22 cellular contexts compared by ENCODE assay signal in the genomic region with DNA sequence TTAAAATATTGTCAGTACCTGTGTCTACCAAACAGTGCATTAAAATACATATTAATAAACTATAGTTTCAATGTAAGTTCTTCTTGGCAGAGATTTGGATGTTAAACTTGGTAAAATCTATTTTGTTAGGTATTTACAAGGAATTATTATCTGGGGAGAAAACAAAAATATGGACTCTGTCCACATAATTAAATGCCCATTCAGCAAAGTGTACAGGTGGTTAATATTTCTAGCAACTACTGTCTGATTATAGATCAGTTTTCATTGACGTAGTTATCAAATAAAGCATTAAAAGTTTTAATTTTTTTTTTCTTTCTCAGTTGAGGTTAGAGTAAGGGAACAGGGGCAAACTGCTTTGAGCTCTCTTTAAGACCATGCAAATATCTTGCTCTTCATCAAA.
DNase-seq lines count a peak whose midpoint lies in the region; ATAC-seq, FAIRE-seq and TF ChIP-seq lines count a peak whose summit lies in the region.
"Had no signal": no experiment of that assay in that cellular context is flagged by ENCODE, and none has a peak within 500 bp of the region (broad histone marks: within the 10 kb centered on the region; RNA-seq: fewer than 3 reads in every experiment).

No MANE protein-coding gene starts in this region.

- no peaks in the 10 kb centered on the region for H3K36me3 ChIP-seq in IMR-90 (ENCODE audit: control insufficient read depth, insufficient read depth, low read length)
- H3K36me3 ChIP-seq in HepG2 (replicated peaks in 1 of 2; ENCODE audit: control insufficient read depth in 1 of 2, insufficient read depth in 2 of 2, low read length in 2 of 2) = no peaks in the 10 kb centered on the region
- peaks cover 4% of the 10 kb centered on the region for H3K36me3 ChIP-seq in osteoblast (ENCODE audit: insufficient read depth, low read length)
- peaks cover 0 to 28% (median 0%) of the 10 kb centered on the region in 3 donors for H3K36me3 ChIP-seq in esophagus squamous epithelium

- H3K9ac ChIP-seq in IMR-90 (ENCODE audit: low read depth, low read length) (no peak overlapping the region), HepG2 (ENCODE audit: insufficient read depth, low read depth, low read length) (no peak overlapping the region)
- H3K9ac ChIP-seq: BLaER1 treated with 17β-estradiol and CSF1 and Interleukin-3, amounts not matched to agents 10 nM and 100 nM had no signal

- FAIRE-seq in HepG2 (lab: Jason Lieb, UNC) = no peak
- FAIRE-seq: A204.1, D721Med, G401.6, GM12891, GM19239 had no signal

- no peak for TF ChIP-seq RAD21 in IMR-90 (IDR thresholded peaks at IDR 0.05; ENCODE audit: low read length)
- TF ChIP-seq RAD21 in HepG2 (CRISPR knock-in tag; IDR thresholded peaks at IDR 0.05) = no peak

- H3K9me3 ChIP-seq in IMR-90 (ENCODE audit: control insufficient read depth, insufficient read depth, low read length) (no peaks in the 10 kb centered on the region), HepG2 (ENCODE audit: low read length) (peaks cover 17% of the 10 kb centered on the region), osteoblast (ENCODE audit: low read depth, low read length) (no peaks in the 10 kb centered on the region), esophagus squamous epithelium (no peaks in the 10 kb centered on the region)

- H3K27me3 ChIP-seq in IMR-90 (ENCODE audit: control insufficient read depth, insufficient read depth, low read length) (no peaks in the 10 kb centered on the region), HepG2 (ENCODE audit: control insufficient read depth in 1 of 2, insufficient read depth in 2 of 2, low read length in 2 of 2) (no peaks in the 10 kb centered on the region), osteoblast (ENCODE audit: insufficient read depth, low read length) (no peaks in the 10 kb centered on the region), esophagus squamous epithelium (no peaks in the 10 kb centered on the region)
- H3K27me3 ChIP-seq: BLaER1 treated with 17β-estradiol and CSF1 and Interleukin-3, amounts not matched to agents 10 nM and 100 nM had no signal

- peaks cover 84% of the 10 kb centered on the region for H3K36me3 Mint-ChIP-seq in activated CD4-positive, alpha-beta memory T cell treated with anti-CD3 and anti-CD28 coated beads, Interleukin-2, amount 10 ng/mL, durations not matched to agents 7 days and 5 days (ENCODE audit: low read depth)

- no peaks in the 10 kb centered on the region for H3K4me1 Mint-ChIP-seq in activated CD4-positive, alpha-beta memory T cell treated with anti-CD3 and anti-CD28 coated beads, Interleukin-2, amount 10 ng/mL, durations not matched to agents 7 days and 5 days
- H3K4me1 Mint-ChIP-seq: B cell had no signal

- H3K79me1 ChIP-seq in IMR-90 (ENCODE audit: low read depth in 1 of 2, low read length in 2 of 2) = peaks cover 8 to 11% of the 10 kb centered on the region in 2 experiments; a peak in 3 of 4 replicates

- no peak overlapping the region for H4K5ac ChIP-seq in IMR-90 (ENCODE audit: low read depth, low read length)

- TF ChIP-seq CTCF in IMR-90 (conservative IDR thresholded peaks at IDR 0.05; ENCODE audit: low read depth, low read length) (no peak), HepG2 (CRISPR knock-in tag; IDR thresholded peaks at IDR 0.05) (no peak), osteoblast (IDR thresholded peaks at IDR 0.05; ENCODE audit: extremely low read depth, low read depth, low read length) (no peak), esophagus squamous epithelium (IDR thresholded peaks at IDR 0.05) (no peak)

- no peak overlapping the region for H2BK120ac ChIP-seq in IMR-90 (ENCODE audit: low read depth, low read length)

- no peak overlapping the region for H3K27ac Mint-ChIP-seq in activated CD4-positive, alpha-beta memory T cell treated with anti-CD3 and anti-CD28 coated beads, Interleukin-2, amount 10 ng/mL, durations not matched to agents 7 days and 5 days
- H3K27ac Mint-ChIP-seq: B cell; CD4-positive, alpha-beta T cell; CD8-positive, alpha-beta T cell had no signal

- no peak overlapping the region for H2AK5ac ChIP-seq in IMR-90 (ENCODE audit: low read depth, low read length)

- H4K8ac ChIP-seq in IMR-90 (ENCODE audit: low read depth in 2 of 2, low read length in 2 of 2) = no peak overlapping the region

- no peak overlapping the region for H2BK5ac ChIP-seq in IMR-90 (ENCODE audit: low read depth, low read length, poor library complexity, severe bottlenecking)

- H2AFZ ChIP-seq in IMR-90 (replicated peaks; ENCODE audit: low read length, poor library complexity) (no peak overlapping the region), HepG2 (ENCODE audit: low read length) (no peak overlapping the region), osteoblast (ENCODE audit: low read length) (no peak overlapping the region)

- H3K23ac ChIP-seq in IMR-90 (ENCODE audit: low read depth, low read length) = no peak overlapping the region

- H3K4me3 ChIP-seq in IMR-90 (ENCODE audit: insufficient read depth, low read depth, low read length) (no peak overlapping the region), HepG2 (replicated peaks in 1 of 3; ENCODE audit: insufficient read depth in 1 of 3, low read depth in 2 of 3, low read length in 3 of 3) (no peak overlapping the region), osteoblast (ENCODE audit: insufficient read depth, low read length) (no peak overlapping the region), esophagus squamous epithelium (no peak overlapping the region)
- H3K4me3 ChIP-seq: BLaER1 treated with 17β-estradiol and CSF1 and Interleukin-3, amounts not matched to agents 10 nM and 100 nM had no signal

- dilution Hi-C loops in IMR-90 (cut with HindIII; ENCODE audit: low sequenced_read_pairs, unreplicated experiment) = no loop called here

- intact Hi-C loops in IMR-90 (cut with micrococcal nuclease) (no loop called here), HepG2 (cut with micrococcal nuclease; ENCODE audit: unreplicated experiment) (no loop called here), esophagus squamous epithelium (cut with DNase I) (no loop called here)

- 0 out of 2 replicates have a peak, but pooled peaks cover 2% of the 10 kb centered on the region for H3K4me1 ChIP-seq in IMR-90 (ENCODE audit: control insufficient read depth, insufficient read depth, low read length)
- H3K4me1 ChIP-seq in HepG2 (ENCODE audit: insufficient read depth, low read length) = no peaks in the 10 kb centered on the region
- H3K4me1 ChIP-seq in osteoblast (ENCODE audit: insufficient read depth, low read length) = no peaks in the 10 kb centered on the region
- no peaks in the 10 kb centered on the region for H3K4me1 ChIP-seq in esophagus squamous epithelium
- H3K4me1 ChIP-seq: BLaER1 treated with 17β-estradiol and CSF1 and Interleukin-3, amounts not matched to agents 10 nM and 100 nM; Caco-2 had no signal

- H3K18ac ChIP-seq in IMR-90 (ENCODE audit: low read depth, low read length) = no peak overlapping the region

- no peaks in the 10 kb centered on the region for H3K79me2 ChIP-seq in HepG2 (ENCODE audit: insufficient read depth, low read length)
- peaks cover 11% of the 10 kb centered on the region for H3K79me2 ChIP-seq in osteoblast (ENCODE audit: insufficient read depth, low read length)

- CTCF ChIA-PET in IMR-90 (lab: Yijun Ruan, JAX) = no interaction called here
- CTCF ChIA-PET in HepG2 (lab: Yijun Ruan, JAX; ENCODE audit: low intra/inter-chr PET ratio, low total read pairs) = no interaction called here
- CTCF ChIA-PET in activated CD4-positive, alpha-beta memory T cell treated with anti-CD3 and anti-CD28 coated beads, Interleukin-2, amount 10 ng/mL, durations not matched to agents 7 days and 5 days (lab: Charles Lee) = no interaction called here

- no peak for TF ChIP-seq POLR2A in IMR-90 (IDR thresholded peaks at IDR 0.05; ENCODE audit: low read depth, low read length)
- no peak for TF ChIP-seq POLR2A in HepG2 (IDR thresholded peaks at IDR 0.05; ENCODE audit: insufficient read depth in 1 of 2, low read depth in 2 of 2, low read length in 2 of 2)
- TF ChIP-seq POLR2A in esophagus squamous epithelium (IDR thresholded peaks at IDR 0.05) = no peak

- no peak for DNase-seq in IMR-90
- DNase-seq in HepG2 (ENCODE audit: low spot score) = no peak
- peak; percentile 27 for DNase-seq in osteoblast (ENCODE audit: insufficient read length, low spot score, missing footprints)
- DNase-seq in activated CD4-positive, alpha-beta memory T cell treated with anti-CD3 and anti-CD28 coated beads, Interleukin-2, amount 10 ng/mL, durations not matched to agents 7 days and 5 days = no peak
- DNase-seq in OCI-M1 (lab: John Stamatoyannopoulos, UW) = no peak
- no peak for DNase-seq in esophagus squamous epithelium (lab: John Stamatoyannopoulos, UW)
- DNase-seq: 8988T; AML-193; Caco-2; Calu3; CD4-positive, alpha-beta T cell; CD8-positive, alpha-beta T cell; DMS79 treated with DMSO at 0.1 percent for 48 hours; GF-D8 had no signal

- peaks cover 27% of the 10 kb centered on the region for H3K9me3 Mint-ChIP-seq in activated CD4-positive, alpha-beta memory T cell treated with anti-CD3 and anti-CD28 coated beads, Interleukin-2, amount 10 ng/mL, durations not matched to agents 7 days and 5 days

- no CpG with 5 or more reads among the region's 1 CpG for WGBS in IMR-90 (ENCODE audit: extremely low coverage in 2 of 2, insufficient read length in 1 of 2), 2 experiments
- WGBS in HepG2 (ENCODE audit: low lambda C conversion rate) = 98% methylated on average over 1 of the region's 1 CpG
- WGBS in esophagus squamous epithelium, 2 donors = 97 to 98% methylated on average over 1 of the region's 1 CpG

- no peak overlapping the region for H3K4me2 ChIP-seq in IMR-90 (ENCODE audit: low read depth, low read length)
- no peak overlapping the region for H3K4me2 ChIP-seq in HepG2 (ENCODE audit: low read depth, low read length)
- H3K4me2 ChIP-seq in osteoblast (ENCODE audit: insufficient read depth, low read length) = no peak overlapping the region
- H3K4me2 ChIP-seq: BLaER1 treated with 17β-estradiol and CSF1 and Interleukin-3, amounts not matched to agents 10 nM and 100 nM had no signal

- no peaks in the 10 kb centered on the region for H3K27me3 Mint-ChIP-seq in activated CD4-positive, alpha-beta memory T cell treated with anti-CD3 and anti-CD28 coated beads, Interleukin-2, amount 10 ng/mL, durations not matched to agents 7 days and 5 days
- H3K27me3 Mint-ChIP-seq: B cell; CD4-positive, alpha-beta T cell had no signal

- no peak overlapping the region for H2BK15ac ChIP-seq in IMR-90 (ENCODE audit: low read depth, low read length)

- POLR2A ChIA-PET in IMR-90 (lab: Charles Lee; ENCODE audit: unreplicated experiment) (no interaction called here), HepG2 (lab: Yijun Ruan, JAX) (no interaction called here)
- POLR2A ChIA-PET in activated CD4-positive, alpha-beta memory T cell treated with anti-CD3 and anti-CD28 coated beads, Interleukin-2, amount 10 ng/mL, durations not matched to agents 7 days and 5 days (lab: Charles Lee) = no interaction called here

- no peak for ATAC-seq in IMR-90 (ENCODE audit: low read depth)
- no peak for ATAC-seq in HepG2
- ATAC-seq: CD8-positive, alpha-beta T cell had no signal

- H3K14ac ChIP-seq in IMR-90 (replicated peaks; ENCODE audit: low read depth, low read length) = no peak overlapping the region

- no peak overlapping the region for H2BK20ac ChIP-seq in IMR-90 (ENCODE audit: low read depth, low read length)

- no peaks in the 10 kb centered on the region for H3K9me1 ChIP-seq in IMR-90 (ENCODE audit: insufficient read depth, low read length)

- H3K4me3 Mint-ChIP-seq in activated CD4-positive, alpha-beta memory T cell treated with anti-CD3 and anti-CD28 coated beads, Interleukin-2, amount 10 ng/mL, durations not matched to agents 7 days and 5 days = no peak overlapping the region
- H3K4me3 Mint-ChIP-seq: B cell; CD4-positive, alpha-beta T cell; CD8-positive, alpha-beta T cell had no signal

- in situ Hi-C loops in IMR-90 (cut with MboI; ENCODE audit: low sequenced_read_pairs) = no loop called here
- in situ Hi-C loops in HepG2 (cut with HindIII; ENCODE audit: extremely low pct_ligation_motif_present, low pct_unique_long_range_greater_than_20kb) = no loop called here

- no peak overlapping the region for H3K56ac ChIP-seq in IMR-90 (ENCODE audit: extremely low read depth, insufficient read depth, low read length)

- H3K4ac ChIP-seq in IMR-90 (ENCODE audit: low read depth, low read length) = no peak overlapping the region

- no TSS peak for BruUV-seq in IMR-90 (replicated peaks; lab: Mats Ljungman, UMichigan)
- BruUV-seq in HepG2 (replicated peaks; lab: Mats Ljungman, UMichigan) = no TSS peak

- TF ChIP-seq EP300 in HepG2 (IDR thresholded peaks at IDR 0.05; ENCODE audit: low read depth in 2 of 2, low read length in 2 of 2) (no peak), HepG2 (CRISPR knock-in tag; IDR thresholded peaks at IDR 0.05; ENCODE audit: borderline replicate concordance) (no peak)

- H3K27ac ChIP-seq in IMR-90 (ENCODE audit: insufficient read depth, low read length) (no peak overlapping the region), HepG2 (ENCODE audit: extremely low read length, insufficient read depth, low read length) (no peak overlapping the region), osteoblast (ENCODE audit: low read depth, low read length) (no peak overlapping the region), esophagus squamous epithelium (no peak overlapping the region)
- H3K27ac ChIP-seq: BLaER1 treated with 17β-estradiol and CSF1 and Interleukin-3, amounts not matched to agents 10 nM and 100 nM; C4-2B had no signal

- no peak overlapping the region for H4K91ac ChIP-seq in IMR-90 (ENCODE audit: insufficient read depth, low read depth, low read length)

- H4K20me1 ChIP-seq in IMR-90 (ENCODE audit: insufficient read depth, low read length) (no peaks in the 10 kb centered on the region), HepG2 (ENCODE audit: insufficient read depth, low read length) (no peaks in the 10 kb centered on the region), osteoblast (ENCODE audit: insufficient read depth, low read length) (peaks cover 2% of the 10 kb centered on the region)
- H4K20me1 ChIP-seq: BLaER1 treated with 17β-estradiol and CSF1 and Interleukin-3, amounts not matched to agents 10 nM and 100 nM had no signal

- H2AK9ac ChIP-seq in IMR-90 (replicated peaks; ENCODE audit: low read depth, low read length, poor library complexity) = no peak overlapping the region
